In genomic region chr6:10410214-10410873, GRCh38 we compare ENCODE assay signal across 1 cellular context.
TF ChIP-seq lines count a peak whose summit lies in the region.

No MANE protein-coding gene starts in this region.

TF ChIP-seq in IMR-90, 13 proteins besides CTCF, POLR2A, EP300 and RAD21 (continued from another document):
- TF ChIP-seq ELK1 (IDR thresholded peaks at IDR 0.05; ENCODE audit: borderline replicate concordance, low read depth, low read length) (no peak), USF2 (IDR thresholded peaks at IDR 0.05; ENCODE audit: low read depth, low read length) (no peak), BHLHE40 (IDR thresholded peaks at IDR 0.05; ENCODE audit: low read depth, low read length) (no peak), RCOR1 (IDR thresholded peaks at IDR 0.05; ENCODE audit: insufficient replicate concordance, low read length) (no peak), MAZ (IDR thresholded peaks at IDR 0.05; ENCODE audit: borderline replicate concordance, low read depth, low read length) (no peak), MXI1 (IDR thresholded peaks at IDR 0.05; ENCODE audit: borderline replicate concordance, low read depth, low read length) (no peak), CHD1 (IDR thresholded peaks at IDR 0.05; ENCODE audit: low read depth, low read length) (no peak), CEBPB (IDR thresholded peaks at IDR 0.05; ENCODE audit: low read depth, low read length) (no peak), NFE2L2 (IDR thresholded peaks at IDR 0.05; ENCODE audit: low read depth, low read length) (no peak)
